In the genomic region with DNA sequence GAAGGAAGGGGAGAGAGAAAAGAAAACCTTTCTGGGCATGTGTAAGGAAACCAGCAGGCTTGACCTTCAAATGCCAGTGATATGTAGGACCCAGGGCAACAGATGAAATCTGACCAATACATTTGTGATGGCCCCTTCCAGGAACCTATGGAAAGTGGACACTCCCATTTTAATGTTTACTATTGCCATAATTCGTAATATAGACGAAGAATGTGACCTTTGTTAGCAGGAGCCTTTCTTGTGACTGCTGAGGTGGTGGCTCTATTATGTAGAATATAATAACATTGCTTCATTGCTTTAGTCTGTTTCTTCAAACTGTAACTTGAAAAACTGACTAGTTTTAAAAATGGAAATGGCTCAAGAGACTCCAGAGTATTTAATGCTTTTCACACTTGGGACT, we compare ENCODE assay signal across 31 cellular contexts.
"Had no signal": no experiment of that assay in that cellular context is flagged by ENCODE, and none has a peak within 500 bp of the region (broad histone marks: within the 10 kb centered on the region; RNA-seq: fewer than 3 reads in every experiment).

No MANE protein-coding gene starts in this region.

- H3K27me3 ChIP-seq: adrenal gland, esophagus muscularis mucosa, foreskin keratinocyte, heart left ventricle, neutrophil, ovary, spleen, testis had no signal

- H3K9me3 Mint-ChIP-seq: activated CD4-positive, alpha-beta T cell treated with anti-CD3 and anti-CD28 coated beads, Interleukin-2, amount 10 ng/mL, durations not matched to agents 24 days and 14 days; activated naive CD8-positive, alpha-beta T cell treated with anti-CD3 and anti-CD28 coated beads for 36 hours; nephron progenitor cell had no signal

- H3K4me1 ChIP-seq: adrenal gland, prostate gland, spleen, testis had no signal

- H3K4me3 Mint-ChIP-seq: activated CD4-positive, alpha-beta memory T cell treated with anti-CD3 and anti-CD28 coated beads for 36 hours; activated CD4-positive, alpha-beta T cell treated with anti-CD3 and anti-CD28 coated beads, Interleukin-2, amount 10 ng/mL, durations not matched to agents 24 days and 14 days; activated naive CD4-positive, alpha-beta T cell treated with anti-CD3 and anti-CD28 coated beads for 36 hours; activated naive CD8-positive, alpha-beta T cell treated with anti-CD3 and anti-CD28 coated beads for 36 hours; activated T-helper 1 cell treated with anti-CD3 and anti-CD28 coated beads, Interleukin-12 subunit alpha, Interleukin-12 subunit beta, Interleukin-2, Interleukin-4 antibody, amounts not matched to agents 30 ng/mL and 10 ng/mL and 1 ng/mL, durations not matched to agents 14 hours and 24 hours and 36 hours; brain; nephron progenitor cell; T-helper 17 cell had no signal

- H3K27me3 Mint-ChIP-seq: activated CD4-positive, alpha-beta memory T cell treated with anti-CD3 and anti-CD28 coated beads for 36 hours; activated CD4-positive, alpha-beta T cell treated with anti-CD3 and anti-CD28 coated beads, Interleukin-2, amount 10 ng/mL, durations not matched to agents 24 days and 14 days; activated naive CD8-positive, alpha-beta T cell treated with anti-CD3 and anti-CD28 coated beads for 36 hours; brain; T-helper 17 cell had no signal

- DNase-seq: activated CD4-positive, alpha-beta memory T cell treated with anti-CD3 and anti-CD28 coated beads for 36 hours; activated CD4-positive, alpha-beta T cell treated with anti-CD3 and anti-CD28 coated beads, Interleukin-2, amount 10 ng/mL, durations not matched to agents 24 days and 14 days; activated CD8-positive, alpha-beta memory T cell treated with anti-CD3 and anti-CD28 coated beads, Interleukin-2, amount 50 U/mL, for 4 hours; activated effector memory CD4-positive, alpha-beta T cell treated with anti-CD3 and anti-CD28 coated beads, Interleukin-2, amount 50 U/mL, for 16 hours; activated naive CD4-positive, alpha-beta T cell treated with anti-CD3 and anti-CD28 coated beads for 36 hours; activated naive CD8-positive, alpha-beta T cell treated with anti-CD3 and anti-CD28 coated beads for 36 hours; activated T-cell treated with anti-CD3 and anti-CD28 coated beads, Interleukin-2, amount 50 U/mL, for 1 hour; adrenal gland; aorta; foreskin keratinocyte; heart left ventricle; naive B cell; nephron progenitor cell; ovary; retina; spleen; stimulated activated CD4-positive, alpha-beta T cell treated with anti-CD3 and anti-CD28 coated beads, Interleukin-2, amount 100 ng/mL, for 48 hours; stimulated activated naive CD8-positive, alpha-beta T cell treated with anti-CD3 and anti-CD28 coated beads, Interleukin-15, Interleukin-2, amounts not matched to agents 100 U/mL and 50 U/mL, for 24 hours; T-helper 17 cell; testis; trophoblast cell; WERI-Rb-1 had no signal

- H3K36me3 ChIP-seq: adrenal gland, esophagus muscularis mucosa, heart left ventricle, neutrophil, ovary, prostate gland, spleen, WERI-Rb-1 had no signal

- H3K36me3 Mint-ChIP-seq: activated CD4-positive, alpha-beta memory T cell treated with anti-CD3 and anti-CD28 coated beads for 36 hours; activated naive CD8-positive, alpha-beta T cell treated with anti-CD3 and anti-CD28 coated beads for 36 hours; naive B cell had no signal

- H3K4me3 ChIP-seq: adrenal gland, esophagus muscularis mucosa, heart left ventricle, lung, ovary, prostate gland, spleen, testis had no signal

- ATAC-seq: activated CD4-positive, CD25-positive, alpha-beta regulatory T cell treated with anti-CD3 and anti-CD28 coated beads, Interleukin-2, amount 50 U/mL, for 24 hours; heart left ventricle; stimulated activated naive CD8-positive, alpha-beta T cell treated with anti-CD3 and anti-CD28 coated beads, Interleukin-15, Interleukin-2, amounts not matched to agents 100 U/mL and 50 U/mL, for 24 hours; T-helper 17 cell had no signal

- H3K9me3 ChIP-seq: esophagus muscularis mucosa, neutrophil, ovary, prostate gland, spleen, testis had no signal

- FAIRE-seq: endothelial cell of umbilical vein, urothelium cell line had no signal

- H3K4me1 Mint-ChIP-seq: activated CD4-positive, alpha-beta T cell treated with anti-CD3 and anti-CD28 coated beads, Interleukin-2, amount 10 ng/mL, durations not matched to agents 24 days and 14 days; naive B cell; nephron progenitor cell; T-helper 17 cell had no signal

- H3K27ac ChIP-seq: adrenal gland, heart left ventricle, neutrophil, ovary, prostate gland, spleen, testis, WERI-Rb-1 had no signal

- H3K27ac Mint-ChIP-seq: activated CD4-positive, alpha-beta memory T cell treated with anti-CD3 and anti-CD28 coated beads for 36 hours; activated CD4-positive, alpha-beta T cell treated with anti-CD3 and anti-CD28 coated beads, Interleukin-2, amount 10 ng/mL, durations not matched to agents 24 days and 14 days; activated naive CD4-positive, alpha-beta T cell treated with anti-CD3 and anti-CD28 coated beads for 36 hours; activated naive CD8-positive, alpha-beta T cell treated with anti-CD3 and anti-CD28 coated beads for 36 hours; activated T-helper 1 cell treated with anti-CD3 and anti-CD28 coated beads, Interleukin-12 subunit alpha, Interleukin-12 subunit beta, Interleukin-2, Interleukin-4 antibody, amounts not matched to agents 30 ng/mL and 10 ng/mL and 1 ng/mL, durations not matched to agents 14 hours and 24 hours and 36 hours; T-helper 17 cell had no signal
